23 cellular contexts compared by ENCODE assay signal in genomic region chr1:169212088-169212487, GRCh38.
"Had no signal": no experiment of that assay in that cellular context is flagged by ENCODE, and none has a peak within 500 bp of the region (broad histone marks: within the 10 kb centered on the region; RNA-seq: fewer than 3 reads in every experiment).

No MANE protein-coding gene starts in this region.

- H3K27me3 Mint-ChIP-seq: effector memory CD8-positive, alpha-beta T cell; memory B cell; progenitor cell of endocrine pancreas had no signal

- H3K36me3 Mint-ChIP-seq: natural killer cell; stimulated activated effector memory CD8-positive, alpha-beta T cell treated with anti-CD3 and anti-CD28 coated beads, Interleukin-12 subunit alpha, Interleukin-12 subunit beta, amount 100 ng/mL, for 72 hours had no signal

- ATAC-seq: effector memory CD8-positive, alpha-beta T cell; gastrocnemius medialis; left lobe of liver; natural killer cell; sciatic nerve; stimulated activated effector memory CD8-positive, alpha-beta T cell treated with anti-CD3 and anti-CD28 coated beads, Interleukin-12 subunit alpha, Interleukin-12 subunit beta, amount 100 ng/mL, for 72 hours had no signal

- H3K79me2 ChIP-seq: parathyroid adenoma had no signal

- H3K4me3 Mint-ChIP-seq: effector memory CD8-positive, alpha-beta T cell; memory B cell; natural killer cell; neural crest cell; stimulated activated effector memory CD8-positive, alpha-beta T cell treated with anti-CD3 and anti-CD28 coated beads, Interleukin-12 subunit alpha, Interleukin-12 subunit beta, amount 100 ng/mL, for 72 hours had no signal

- H3K4me3 ChIP-seq: colonic mucosa, gastrocnemius medialis, lung, stomach, thyroid gland, vagina had no signal

- FAIRE-seq: keratinocyte had no signal

- H3K9me3 ChIP-seq: colonic mucosa, gastrocnemius medialis, neutrophil, stomach, thyroid gland, vagina had no signal

- H3K9me3 Mint-ChIP-seq: effector memory CD8-positive, alpha-beta T cell; natural killer cell; neural crest cell; stimulated activated effector memory CD8-positive, alpha-beta T cell treated with anti-CD3 and anti-CD28 coated beads, Interleukin-12 subunit alpha, Interleukin-12 subunit beta, amount 100 ng/mL, for 72 hours had no signal

- H3K36me3 ChIP-seq: colonic mucosa, gastrocnemius medialis, neutrophil, thyroid gland, vagina had no signal

- H3K9ac ChIP-seq: parathyroid adenoma had no signal

- H3K4me1 Mint-ChIP-seq: memory B cell; natural killer cell; neural crest cell; stimulated activated effector memory CD8-positive, alpha-beta T cell treated with anti-CD3 and anti-CD28 coated beads, Interleukin-12 subunit alpha, Interleukin-12 subunit beta, amount 100 ng/mL, for 72 hours had no signal

- H3K27ac Mint-ChIP-seq: effector memory CD8-positive, alpha-beta T cell; memory B cell; natural killer cell; progenitor cell of endocrine pancreas; stimulated activated effector memory CD8-positive, alpha-beta T cell treated with anti-CD3 and anti-CD28 coated beads, Interleukin-12 subunit alpha, Interleukin-12 subunit beta, amount 100 ng/mL, for 72 hours had no signal

- H2AFZ ChIP-seq: parathyroid adenoma had no signal

- H3K4me1 ChIP-seq: colonic mucosa, thyroid gland, vagina had no signal

- DNase-seq: colonic mucosa; dermis blood vessel endothelial cell; effector memory CD8-positive, alpha-beta T cell; gastrocnemius medialis; head of caudate nucleus; natural killer cell; stimulated activated CD4-positive, alpha-beta T cell treated with anti-CD3 and anti-CD28 coated beads, Interleukin-2, amount 100 ng/mL, for 24 hours; stimulated activated CD4-positive, alpha-beta T cell treated with anti-CD3 and anti-CD28 coated beads, Interleukin-4, amount 100 ng/mL, for 24 hours; stimulated activated naive CD4-positive, alpha-beta T cell treated with Interleukin-2 at 50 U/mL for 16 hours; stomach; trophoblast cell had no signal

- H3K27me3 ChIP-seq: colonic mucosa, gastrocnemius medialis, neutrophil, stomach, thyroid gland, vagina had no signal

- H3K27ac ChIP-seq: colonic mucosa, gastrocnemius medialis, neutrophil, parathyroid adenoma, stomach, thyroid gland, vagina had no signal
